In the genomic region with DNA sequence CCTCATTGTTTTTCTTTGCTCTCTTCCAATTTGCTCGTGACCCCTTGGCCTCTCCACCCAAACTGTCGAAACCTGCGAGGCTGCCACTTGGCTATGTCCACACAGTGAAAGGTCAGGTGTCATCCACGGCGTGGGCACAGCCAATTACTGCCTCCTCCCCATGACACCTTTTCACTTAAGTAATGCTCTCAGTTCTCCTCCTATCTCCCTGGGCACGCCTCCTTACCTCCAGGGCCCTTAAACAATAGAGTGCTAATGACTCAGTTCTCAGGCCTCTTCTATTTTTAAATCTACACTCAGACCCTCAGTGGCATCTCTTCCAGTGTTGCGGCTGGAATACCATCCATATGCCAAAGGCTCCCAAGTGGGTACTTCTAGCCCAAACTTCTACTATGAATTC, we compare ENCODE assay signal across 1 cellular context.
TF ChIP-seq lines count a peak whose summit lies in the region.

No MANE protein-coding gene starts in this region.

TF ChIP-seq in GM23338, 12 proteins besides CTCF, POLR2A, EP300 and RAD21:
- TF ChIP-seq, protein P1, sequence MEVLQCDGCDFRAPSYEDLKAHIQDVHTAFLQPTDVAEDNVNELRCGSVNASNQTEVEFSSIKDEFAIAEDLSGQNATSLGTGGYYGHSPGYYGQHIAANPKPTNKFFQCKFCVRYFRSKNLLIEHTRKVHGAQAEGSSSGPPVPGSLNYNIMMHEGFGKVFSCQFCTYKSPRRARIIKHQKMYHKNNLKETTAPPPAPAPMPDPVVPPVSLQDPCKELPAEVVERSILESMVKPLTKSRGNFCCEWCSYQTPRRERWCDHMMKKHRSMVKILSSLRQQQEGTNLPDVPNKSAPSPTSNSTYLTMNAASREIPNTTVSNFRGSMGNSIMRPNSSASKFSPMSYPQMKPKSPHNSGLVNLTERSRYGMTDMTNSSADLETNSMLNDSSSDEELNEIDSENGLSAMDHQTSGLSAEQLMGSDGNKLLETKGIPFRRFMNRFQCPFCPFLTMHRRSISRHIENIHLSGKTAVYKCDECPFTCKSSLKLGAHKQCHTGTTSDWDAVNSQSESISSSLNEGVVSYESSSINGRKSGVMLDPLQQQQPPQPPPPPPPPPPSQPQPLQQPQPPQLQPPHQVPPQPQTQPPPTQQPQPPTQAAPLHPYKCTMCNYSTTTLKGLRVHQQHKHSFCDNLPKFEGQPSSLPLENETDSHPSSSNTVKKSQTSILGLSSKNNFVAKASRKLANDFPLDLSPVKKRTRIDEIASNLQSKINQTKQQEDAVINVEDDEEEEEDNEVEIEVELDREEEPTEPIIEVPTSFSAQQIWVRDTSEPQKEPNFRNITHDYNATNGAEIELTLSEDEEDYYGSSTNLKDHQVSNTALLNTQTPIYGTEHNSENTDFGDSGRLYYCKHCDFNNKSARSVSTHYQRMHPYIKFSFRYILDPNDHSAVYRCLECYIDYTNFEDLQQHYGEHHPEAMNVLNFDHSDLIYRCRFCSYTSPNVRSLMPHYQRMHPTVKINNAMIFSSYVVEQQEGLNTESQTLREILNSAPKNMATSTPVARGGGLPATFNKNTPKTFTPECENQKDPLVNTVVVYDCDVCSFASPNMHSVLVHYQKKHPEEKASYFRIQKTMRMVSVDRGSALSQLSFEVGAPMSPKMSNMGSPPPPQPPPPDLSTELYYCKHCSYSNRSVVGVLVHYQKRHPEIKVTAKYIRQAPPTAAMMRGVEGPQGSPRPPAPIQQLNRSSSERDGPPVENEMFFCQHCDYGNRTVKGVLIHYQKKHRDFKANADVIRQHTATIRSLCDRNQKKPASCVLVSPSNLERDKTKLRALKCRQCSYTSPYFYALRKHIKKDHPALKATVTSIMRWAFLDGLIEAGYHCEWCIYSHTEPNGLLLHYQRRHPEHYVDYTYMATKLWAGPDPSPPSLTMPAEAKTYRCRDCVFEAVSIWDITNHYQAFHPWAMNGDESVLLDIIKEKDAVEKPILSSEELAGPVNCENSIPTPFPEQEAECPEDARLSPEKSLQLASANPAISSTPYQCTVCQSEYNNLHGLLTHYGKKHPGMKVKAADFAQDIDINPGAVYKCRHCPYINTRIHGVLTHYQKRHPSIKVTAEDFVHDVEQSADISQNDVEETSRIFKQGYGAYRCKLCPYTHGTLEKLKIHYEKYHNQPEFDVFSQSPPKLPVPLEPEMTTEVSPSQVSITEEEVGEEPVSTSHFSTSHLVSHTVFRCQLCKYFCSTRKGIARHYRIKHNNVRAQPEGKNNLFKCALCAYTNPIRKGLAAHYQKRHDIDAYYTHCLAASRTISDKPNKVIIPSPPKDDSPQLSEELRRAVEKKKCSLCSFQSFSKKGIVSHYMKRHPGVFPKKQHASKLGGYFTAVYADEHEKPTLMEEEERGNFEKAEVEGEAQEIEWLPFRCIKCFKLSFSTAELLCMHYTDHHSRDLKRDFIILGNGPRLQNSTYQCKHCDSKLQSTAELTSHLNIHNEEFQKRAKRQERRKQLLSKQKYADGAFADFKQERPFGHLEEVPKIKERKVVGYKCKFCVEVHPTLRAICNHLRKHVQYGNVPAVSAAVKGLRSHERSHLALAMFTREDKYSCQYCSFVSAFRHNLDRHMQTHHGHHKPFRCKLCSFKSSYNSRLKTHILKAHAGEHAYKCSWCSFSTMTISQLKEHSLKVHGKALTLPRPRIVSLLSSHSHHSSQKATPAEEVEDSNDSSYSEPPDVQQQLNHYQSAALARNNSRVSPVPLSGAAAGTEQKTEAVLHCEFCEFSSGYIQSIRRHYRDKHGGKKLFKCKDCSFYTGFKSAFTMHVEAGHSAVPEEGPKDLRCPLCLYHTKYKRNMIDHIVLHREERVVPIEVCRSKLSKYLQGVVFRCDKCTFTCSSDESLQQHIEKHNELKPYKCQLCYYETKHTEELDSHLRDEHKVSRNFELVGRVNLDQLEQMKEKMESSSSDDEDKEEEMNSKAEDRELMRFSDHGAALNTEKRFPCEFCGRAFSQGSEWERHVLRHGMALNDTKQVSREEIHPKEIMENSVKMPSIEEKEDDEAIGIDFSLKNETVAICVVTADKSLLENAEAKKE (CRISPR knock-in tag; IDR thresholded peaks at IDR 0.05): no peak
- TF ChIP-seq EZH2 (IDR thresholded peaks at IDR 0.05; ENCODE audit: low read depth, unreplicated experiment): no peak
- TF ChIP-seq ZNF331 (CRISPR knock-in tag; IDR thresholded peaks at IDR 0.05; ENCODE audit: low read depth): no peak
- TF ChIP-seq CREB1 (CRISPR knock-in tag; IDR thresholded peaks at IDR 0.05; ENCODE audit: low read depth): no peak
TF ChIP-seq in GM23338: peak in this region for 0.
